8 cellular contexts compared by ENCODE assay signal in the genomic region with DNA sequence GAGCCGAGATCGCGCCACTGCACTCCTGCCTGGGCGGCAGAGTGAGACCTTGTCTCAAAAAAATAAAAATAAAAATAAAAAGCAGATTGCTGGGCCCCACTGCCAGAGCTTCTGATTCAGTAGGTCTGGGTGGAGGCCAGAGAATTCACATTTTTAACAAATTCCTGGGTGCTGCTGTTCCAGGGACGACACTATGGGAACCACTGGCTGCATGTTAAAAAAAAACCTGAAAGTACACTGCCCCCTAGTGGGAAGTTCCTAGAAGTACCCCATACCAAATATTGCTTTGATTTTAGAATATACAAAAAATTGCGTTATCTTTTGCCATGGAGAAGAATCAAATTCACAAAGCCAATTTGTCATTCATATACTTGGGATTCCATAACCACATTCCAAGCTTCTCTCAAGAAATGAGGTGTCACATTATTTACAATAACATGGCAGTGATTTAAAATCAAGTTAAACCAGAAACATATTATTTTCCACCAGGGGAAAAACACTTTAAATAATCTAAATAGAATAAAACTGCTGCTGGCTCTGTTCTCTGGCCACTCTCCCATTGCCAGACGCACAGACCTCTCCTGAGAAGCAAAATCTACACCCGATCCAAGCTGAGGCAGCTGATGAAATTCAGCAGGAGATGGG.
DNase-seq lines count a peak whose midpoint lies in the region; ATAC-seq and TF ChIP-seq lines count a peak whose summit lies in the region.

No MANE protein-coding gene starts in this region.

- ATAC-seq in HG03521 (IDR thresholded peaks at IDR 0.05; ENCODE audit: unreplicated experiment) = no peak
- ATAC-seq in GM21825 (IDR thresholded peaks at IDR 0.05; ENCODE audit: unreplicated experiment) = no peak

- peak; percentile 78 for TF ChIP-seq CTCF in RWPE1 (conservative IDR thresholded peaks at IDR 0.05; ENCODE audit: low read depth)

- no peak overlapping the region for H3K27ac ChIP-seq in RWPE1

- POLR2A ChIA-PET in RWPE1 (lab: Yijun Ruan, JAX; ENCODE audit: low non-redundant PET) = interaction anchor here (0.7 kb wide), 1 partner anchor 8 kb away, joined by 3 read pairs; no protein-coding TSS in a partner anchor

- peak; percentile 80 for DNase-seq in DMS 273 (lab: John Stamatoyannopoulos, UW; ENCODE audit: unreplicated experiment)
- DNase-seq in DMS 273 treated with DMSO at 0.1 percent for 48 hours (lab: John Stamatoyannopoulos, UW) = no peak
- peak; percentile 43 for DNase-seq in KG1 (lab: John Stamatoyannopoulos, UW)
- DNase-seq in RWPE1 (ENCODE audit: low spot score) = peak; percentile 72
- peak; percentile 5 for DNase-seq in effector CD4-positive, alpha-beta T cell
- peak; percentile 68 for DNase-seq in medulla oblongata (ENCODE audit: extremely low spot score)

- CTCF ChIA-PET in RWPE1 (lab: Yijun Ruan, JAX) = interaction anchor here (0.6 to 2.7 kb wide), 9 partner anchors 9 to 1351 kb away, joined by 3 to 8 read pairs (median 3); no protein-coding TSS in a partner anchor
